Comparison of ENCODE assay signal across 8 cellular contexts in genomic region chr3:149299938-149300791, GRCh38. TPM values are rescaled to one million over a fixed set of nuclear protein-coding genes. Genes with fewer than 3 reads are reported as not detected.
DNase-seq lines count a peak whose midpoint lies in the region; TF ChIP-seq lines count a peak whose summit lies in the region.

No MANE protein-coding gene starts in this region.

- 24 to 34% (median 26%) methylated on average over 5 of the region's 5 CpGs for WGBS in ovary, 3 donors

- CTCF ChIA-PET in activated CD4-positive, alpha-beta memory T cell treated with anti-CD3 and anti-CD28 coated beads, Interleukin-2, amount 10 ng/mL, durations not matched to agents 7 days and 5 days (lab: Charles Lee) = no interaction called here

- no peak overlapping the region for H3K4me3 Mint-ChIP-seq in mesothelial cell of epicardium
- no peak overlapping the region for H3K4me3 Mint-ChIP-seq in activated CD4-positive, alpha-beta memory T cell treated with anti-CD3 and anti-CD28 coated beads, Interleukin-2, amount 10 ng/mL, durations not matched to agents 7 days and 5 days

- H3K9me3 ChIP-seq in breast epithelium = no peaks in the 10 kb centered on the region
- H3K9me3 ChIP-seq in ovary = no peaks in the 10 kb centered on the region

- H3K36me3 ChIP-seq in breast epithelium (no peaks in the 10 kb centered on the region), ovary (no peaks in the 10 kb centered on the region)

- H3K4me3 ChIP-seq in breast epithelium (no peak overlapping the region), ovary (no peak overlapping the region)

- TF ChIP-seq POLR2A in breast epithelium (IDR thresholded peaks at IDR 0.05) (no peak), ovary (IDR thresholded peaks at IDR 0.05) (no peak)

- H3K27me3 Mint-ChIP-seq in mesothelial cell of epicardium (ENCODE audit: low read depth) = no peaks in the 10 kb centered on the region
- peaks cover 36% of the 10 kb centered on the region for H3K27me3 Mint-ChIP-seq in activated CD4-positive, alpha-beta memory T cell treated with anti-CD3 and anti-CD28 coated beads, Interleukin-2, amount 10 ng/mL, durations not matched to agents 7 days and 5 days

- H3K4me1 ChIP-seq in breast epithelium (peaks cover 0 to 9% of the 10 kb centered on the region in 2 donors), ovary (ENCODE audit: insufficient read depth) (peaks cover 1% of the 10 kb centered on the region)

- peak; percentile 3 for DNase-seq in CMK (ENCODE audit: low read depth)
- DNase-seq in HCEC 1CT = peak; percentile 98
- DNase-seq in NCI-H460 (ENCODE audit: extremely low read depth, low read depth) = peak; percentile 90
- no peak for DNase-seq in breast epithelium (ENCODE audit: low spot score in 2 of 2)
- no peak for DNase-seq in mesothelial cell of epicardium (ENCODE audit: low spot score in 2 of 2, unreplicated experiment in 2 of 2)
- DNase-seq in DMS114 treated with DMSO at 0.1 percent for 48 hours (lab: John Stamatoyannopoulos, UW; ENCODE audit: unreplicated experiment) = no peak
- no peak for DNase-seq in ovary
- DNase-seq in activated CD4-positive, alpha-beta memory T cell treated with anti-CD3 and anti-CD28 coated beads, Interleukin-2, amount 10 ng/mL, durations not matched to agents 7 days and 5 days = no peak

- TF ChIP-seq EP300 in ovary (IDR thresholded peaks at IDR 0.05) = no peak

- TF ChIP-seq CTCF in breast epithelium (IDR thresholded peaks at IDR 0.05) (no peak), mesothelial cell of epicardium (IDR thresholded peaks at IDR 0.05; ENCODE audit: unreplicated experiment) (no peak), ovary (IDR thresholded peaks at IDR 0.05) (no peak)

- H3K27ac Mint-ChIP-seq in mesothelial cell of epicardium = peak overlapping the region; percentile 93
- H3K27ac Mint-ChIP-seq in activated CD4-positive, alpha-beta memory T cell treated with anti-CD3 and anti-CD28 coated beads, Interleukin-2, amount 10 ng/mL, durations not matched to agents 7 days and 5 days = no peak overlapping the region

- H3K9me3 Mint-ChIP-seq in mesothelial cell of epicardium = peaks cover 33% of the 10 kb centered on the region
- no peaks in the 10 kb centered on the region for H3K9me3 Mint-ChIP-seq in activated CD4-positive, alpha-beta memory T cell treated with anti-CD3 and anti-CD28 coated beads, Interleukin-2, amount 10 ng/mL, durations not matched to agents 7 days and 5 days

- H3K27ac ChIP-seq in breast epithelium (peak overlapping the region; percentile 53 to 81), ovary (no peak overlapping the region)

- intact Hi-C loops in breast epithelium (cut with DNase I; ENCODE audit: low total_unique reads) = no loop called here
- intact Hi-C loops in ovary (cut with DNase I) = loop anchor here in 2 of 4 donors (10.0 kb wide), 2 partner anchors 175 to 885 kb away; partner anchors contain the start of gene TM4SF4 (in 1 of the 2)

- peaks cover 15% of the 10 kb centered on the region for H3K4me1 Mint-ChIP-seq in mesothelial cell of epicardium
- peaks cover 5% of the 10 kb centered on the region for H3K4me1 Mint-ChIP-seq in activated CD4-positive, alpha-beta memory T cell treated with anti-CD3 and anti-CD28 coated beads, Interleukin-2, amount 10 ng/mL, durations not matched to agents 7 days and 5 days

- peaks cover 4% of the 10 kb centered on the region for H3K36me3 Mint-ChIP-seq in mesothelial cell of epicardium
- no peaks in the 10 kb centered on the region for H3K36me3 Mint-ChIP-seq in activated CD4-positive, alpha-beta memory T cell treated with anti-CD3 and anti-CD28 coated beads, Interleukin-2, amount 10 ng/mL, durations not matched to agents 7 days and 5 days (ENCODE audit: low read depth)

- POLR2A ChIA-PET in activated CD4-positive, alpha-beta memory T cell treated with anti-CD3 and anti-CD28 coated beads, Interleukin-2, amount 10 ng/mL, durations not matched to agents 7 days and 5 days (lab: Charles Lee) = no interaction called here

- H3K27me3 ChIP-seq in breast epithelium (no peaks in the 10 kb centered on the region), ovary (no peaks in the 10 kb centered on the region)

RNA-seq across cellular contexts. Expression of gene TM4SF18, which starts 33.3 kb away (rescaled TPM):
- total RNA-seq in NCI-H460 (2014; rRNA removed; shearing (Covaris generic)) = 12.5 and 14.4 TPM in 2 replicates
- 13.2 and 19.0 TPM in 2 replicates for polyA plus RNA-seq in NCI-H460 (2014; cell fraction: nucleus; rRNA removed)
- total RNA-seq in breast epithelium (10 to 100 TPM in 2 of 3 donors, 1 to 10 TPM in 1; 7.2 to 43.8 (median 25.9) TPM), mesothelial cell of epicardium (0.13 to 0.14 TPM in 2 of 3 replicates, not detected in the other), ovary (1 to 10 TPM; 2.4 to 7.3 (median 4.7) TPM)
- polyA plus RNA-seq in ovary = 10 to 100 TPM in 1 of 2 donors, 1 to 10 TPM in 1; 7.0 to 16.3 TPM
- total RNA-seq in activated CD4-positive, alpha-beta memory T cell treated with anti-CD3 and anti-CD28 coated beads, Interleukin-2, amount 10 ng/mL, durations not matched to agents 7 days and 5 days = not detected

Comparison
In these comparisons a context has a peak if more than half of its experiments do, and no peak if none do; other contexts are left out.
1. DNase-seq: peak in CMK (single experiment), HCEC 1CT (single experiment) and NCI-H460 (single experiment); none in breast epithelium (0 of 2), mesothelial cell of epicardium (0 of 2), DMS114 treated with DMSO at 0.1 percent for 48 hours (single experiment), ovary (0 of 5) and activated CD4-positive, alpha-beta memory T cell treated with anti-CD3 and anti-CD28 coated beads, Interleukin-2, amount 10 ng/mL, durations not matched to agents 7 days and 5 days (single experiment).
2. H3K27ac ChIP-seq: peak in breast epithelium (2 of 2); none in ovary (0 of 2).